1 cellular context compared by ENCODE assay signal in the genomic region with DNA sequence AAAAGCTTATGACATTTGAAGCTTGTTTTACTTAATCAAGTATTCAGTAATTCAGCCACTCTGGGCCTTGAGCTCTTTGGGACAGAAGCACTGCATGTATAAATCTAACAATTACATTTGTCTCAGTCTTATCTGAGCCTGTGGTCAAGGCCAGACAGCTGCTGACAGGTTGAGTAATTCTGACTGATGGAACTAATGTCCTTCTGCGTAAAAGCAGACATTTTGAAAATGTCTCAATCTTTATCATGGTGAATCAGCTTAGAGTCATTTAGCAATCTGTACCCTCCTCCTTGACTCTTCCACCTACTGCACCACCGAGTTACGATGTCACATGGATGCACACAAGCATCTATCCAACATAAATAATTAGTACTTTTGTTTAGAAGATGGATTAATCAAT.
A peak's percentile ranks its signal among the peaks of the same experiment; 100 is the strongest.
TF ChIP-seq lines count a peak whose summit lies in the region.

No MANE protein-coding gene starts in this region.

TF ChIP-seq in HEK293, 187 proteins besides CTCF, POLR2A, EP300 and RAD21 (continued from another document and continues in another):
- TF ChIP-seq, protein P1, sequence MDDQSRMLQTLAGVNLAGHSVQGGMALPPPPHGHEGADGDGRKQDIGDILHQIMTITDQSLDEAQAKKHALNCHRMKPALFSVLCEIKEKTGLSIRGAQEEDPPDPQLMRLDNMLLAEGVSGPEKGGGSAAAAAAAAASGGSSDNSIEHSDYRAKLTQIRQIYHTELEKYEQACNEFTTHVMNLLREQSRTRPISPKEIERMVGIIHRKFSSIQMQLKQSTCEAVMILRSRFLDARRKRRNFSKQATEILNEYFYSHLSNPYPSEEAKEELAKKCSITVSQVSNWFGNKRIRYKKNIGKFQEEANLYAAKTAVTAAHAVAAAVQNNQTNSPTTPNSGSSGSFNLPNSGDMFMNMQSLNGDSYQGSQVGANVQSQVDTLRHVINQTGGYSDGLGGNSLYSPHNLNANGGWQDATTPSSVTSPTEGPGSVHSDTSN (CRISPR knock-in tag; IDR thresholded peaks at IDR 0.05) = peak; percentile 48; the same call in 1 of the 2 replicates
- TF ChIP-seq AEBP2 (tag by site-specific recombination; IDR thresholded peaks at IDR 0.05; ENCODE audit: borderline replicate concordance) = no peak
- TF ChIP-seq KLF8 (tag by site-specific recombination; IDR thresholded peaks at IDR 0.05) = peak; percentile 60
- TF ChIP-seq ZNF629 (tag by site-specific recombination; IDR thresholded peaks at IDR 0.05) = peak; percentile 92
- TF ChIP-seq ZNF16 (tag by site-specific recombination; IDR thresholded peaks at IDR 0.05; ENCODE audit: low read depth) = no peak
- TF ChIP-seq ZNF157 (tag by site-specific recombination; IDR thresholded peaks at IDR 0.05) = no peak
- no peak for TF ChIP-seq EGR2 (tag by site-specific recombination; IDR thresholded peaks at IDR 0.05; ENCODE audit: low read depth)
- TF ChIP-seq ZNF600 (tag by site-specific recombination; IDR thresholded peaks at IDR 0.05) = no peak
- no peak for TF ChIP-seq SETDB1 (IDR thresholded peaks at IDR 0.05; ENCODE audit: insufficient read length, low read length)
- TF ChIP-seq ZNF692 (tag by site-specific recombination; IDR thresholded peaks at IDR 0.05) = no peak
- no peak for TF ChIP-seq ZNF585B (tag by site-specific recombination; IDR thresholded peaks at IDR 0.05)
- TF ChIP-seq ZNF155 (tag by site-specific recombination; IDR thresholded peaks at IDR 0.05) = no peak
- TF ChIP-seq ZNF529 (tag by site-specific recombination; IDR thresholded peaks at IDR 0.05; ENCODE audit: insufficient replicate concordance) = no peak
- no peak for TF ChIP-seq ZNF837 (tag by site-specific recombination; IDR thresholded peaks at IDR 0.05)
- no peak; the same call in 1 of the 2 replicates for TF ChIP-seq MYNN (tag by site-specific recombination; IDR thresholded peaks at IDR 0.05; ENCODE audit: borderline replicate concordance)
- TF ChIP-seq ZNF211 (tag by site-specific recombination; IDR thresholded peaks at IDR 0.05; ENCODE audit: low read depth) = no peak
- TF ChIP-seq ZNF214 (tag by site-specific recombination; IDR thresholded peaks at IDR 0.05; ENCODE audit: borderline replicate concordance) = no peak
- no peak for TF ChIP-seq ZNF121 (tag by site-specific recombination; IDR thresholded peaks at IDR 0.05)
- TF ChIP-seq ZNF830 (tag by site-specific recombination; IDR thresholded peaks at IDR 0.05; ENCODE audit: low read depth) = no peak
- no peak for TF ChIP-seq ZNF175 (tag by site-specific recombination; IDR thresholded peaks at IDR 0.05)
- TF ChIP-seq ZNF26 (tag by site-specific recombination; IDR thresholded peaks at IDR 0.05) = no peak
- TF ChIP-seq ZNF596 (tag by site-specific recombination; IDR thresholded peaks at IDR 0.05) = peak; percentile 49; the same call in 1 of the 2 replicates
- peak; percentile 74 for TF ChIP-seq ZNF366 (tag by site-specific recombination; conservative IDR thresholded peaks at IDR 0.05)
- TF ChIP-seq, protein P2, sequence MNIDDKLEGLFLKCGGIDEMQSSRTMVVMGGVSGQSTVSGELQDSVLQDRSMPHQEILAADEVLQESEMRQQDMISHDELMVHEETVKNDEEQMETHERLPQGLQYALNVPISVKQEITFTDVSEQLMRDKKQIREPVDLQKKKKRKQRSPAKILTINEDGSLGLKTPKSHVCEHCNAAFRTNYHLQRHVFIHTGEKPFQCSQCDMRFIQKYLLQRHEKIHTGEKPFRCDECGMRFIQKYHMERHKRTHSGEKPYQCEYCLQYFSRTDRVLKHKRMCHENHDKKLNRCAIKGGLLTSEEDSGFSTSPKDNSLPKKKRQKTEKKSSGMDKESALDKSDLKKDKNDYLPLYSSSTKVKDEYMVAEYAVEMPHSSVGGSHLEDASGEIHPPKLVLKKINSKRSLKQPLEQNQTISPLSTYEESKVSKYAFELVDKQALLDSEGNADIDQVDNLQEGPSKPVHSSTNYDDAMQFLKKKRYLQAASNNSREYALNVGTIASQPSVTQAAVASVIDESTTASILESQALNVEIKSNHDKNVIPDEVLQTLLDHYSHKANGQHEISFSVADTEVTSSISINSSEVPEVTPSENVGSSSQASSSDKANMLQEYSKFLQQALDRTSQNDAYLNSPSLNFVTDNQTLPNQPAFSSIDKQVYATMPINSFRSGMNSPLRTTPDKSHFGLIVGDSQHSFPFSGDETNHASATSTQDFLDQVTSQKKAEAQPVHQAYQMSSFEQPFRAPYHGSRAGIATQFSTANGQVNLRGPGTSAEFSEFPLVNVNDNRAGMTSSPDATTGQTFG (tag by site-specific recombination; IDR thresholded peaks at IDR 0.05; ENCODE audit: borderline replicate concordance) = no peak
- TF ChIP-seq, protein P3, sequence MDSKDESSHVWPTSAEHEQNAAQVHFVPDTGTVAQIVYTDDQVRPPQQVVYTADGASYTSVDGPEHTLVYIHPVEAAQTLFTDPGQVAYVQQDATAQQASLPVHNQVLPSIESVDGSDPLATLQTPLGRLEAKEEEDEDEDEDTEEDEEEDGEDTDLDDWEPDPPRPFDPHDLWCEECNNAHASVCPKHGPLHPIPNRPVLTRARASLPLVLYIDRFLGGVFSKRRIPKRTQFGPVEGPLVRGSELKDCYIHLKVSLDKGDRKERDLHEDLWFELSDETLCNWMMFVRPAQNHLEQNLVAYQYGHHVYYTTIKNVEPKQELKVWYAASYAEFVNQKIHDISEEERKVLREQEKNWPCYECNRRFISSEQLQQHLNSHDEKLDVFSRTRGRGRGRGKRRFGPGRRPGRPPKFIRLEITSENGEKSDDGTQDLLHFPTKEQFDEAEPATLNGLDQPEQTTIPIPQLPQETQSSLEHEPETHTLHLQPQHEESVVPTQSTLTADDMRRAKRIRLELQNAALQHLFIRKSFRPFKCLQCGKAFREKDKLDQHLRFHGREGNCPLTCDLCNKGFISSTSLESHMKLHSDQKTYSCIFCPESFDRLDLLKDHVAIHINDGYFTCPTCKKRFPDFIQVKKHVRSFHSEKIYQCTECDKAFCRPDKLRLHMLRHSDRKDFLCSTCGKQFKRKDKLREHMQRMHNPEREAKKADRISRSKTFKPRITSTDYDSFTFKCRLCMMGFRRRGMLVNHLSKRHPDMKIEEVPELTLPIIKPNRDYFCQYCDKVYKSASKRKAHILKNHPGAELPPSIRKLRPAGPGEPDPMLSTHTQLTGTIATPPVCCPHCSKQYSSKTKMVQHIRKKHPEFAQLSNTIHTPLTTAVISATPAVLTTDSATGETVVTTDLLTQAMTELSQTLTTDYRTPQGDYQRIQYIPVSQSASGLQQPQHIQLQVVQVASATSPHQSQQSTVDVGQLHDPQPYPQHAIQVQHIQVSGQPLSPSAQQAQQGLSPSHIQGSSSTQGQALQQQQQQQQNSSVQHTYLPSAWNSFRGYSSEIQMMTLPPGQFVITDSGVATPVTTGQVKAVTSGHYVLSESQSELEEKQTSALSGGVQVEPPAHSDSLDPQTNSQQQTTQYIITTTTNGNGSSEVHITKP (tag by site-specific recombination; IDR thresholded peaks at IDR 0.05) = 0 out of 2 replicates have a peak, but pooled peaks have one; percentile 21
- TF ChIP-seq KLF10 (tag by site-specific recombination; IDR thresholded peaks at IDR 0.05) = peak; percentile 64; the same call in 1 of the 2 replicates
- TF ChIP-seq, protein P4, sequence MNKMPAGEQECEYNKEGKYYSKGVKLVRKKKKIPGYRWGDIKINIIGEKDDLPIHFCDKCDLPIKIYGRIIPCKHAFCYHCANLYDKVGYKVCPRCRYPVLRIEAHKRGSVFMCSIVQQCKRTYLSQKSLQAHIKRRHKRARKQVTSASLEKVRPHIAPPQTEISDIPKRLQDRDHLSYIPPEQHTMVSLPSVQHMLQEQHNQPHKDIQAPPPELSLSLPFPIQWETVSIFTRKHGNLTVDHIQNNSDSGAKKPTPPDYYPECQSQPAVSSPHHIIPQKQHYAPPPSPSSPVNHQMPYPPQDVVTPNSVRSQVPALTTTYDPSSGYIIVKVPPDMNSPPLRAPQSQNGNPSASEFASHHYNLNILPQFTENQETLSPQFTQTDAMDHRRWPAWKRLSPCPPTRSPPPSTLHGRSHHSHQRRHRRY (tag by site-specific recombination; IDR thresholded peaks at IDR 0.05) = no peak
- TF ChIP-seq GFI1B (tag by site-specific recombination; IDR thresholded peaks at IDR 0.05) = peak; percentile 79
- TF ChIP-seq ZNF350 (tag by site-specific recombination; IDR thresholded peaks at IDR 0.05) = no peak
- no peak for TF ChIP-seq ZBTB48 (tag by site-specific recombination; IDR thresholded peaks at IDR 0.05)
- TF ChIP-seq KLF16 (tag by site-specific recombination; IDR thresholded peaks at IDR 0.05) = no peak
- no peak for TF ChIP-seq ZNF701 (tag by site-specific recombination; IDR thresholded peaks at IDR 0.05)
- no peak for TF ChIP-seq ZNF544 (tag by site-specific recombination; IDR thresholded peaks at IDR 0.05)
- TF ChIP-seq ZNF146 (tag by site-specific recombination; IDR thresholded peaks at IDR 0.05) = no peak
- no peak for TF ChIP-seq SP3 (tag by site-specific recombination; IDR thresholded peaks at IDR 0.05)
- no peak for TF ChIP-seq ZNF791 (tag by site-specific recombination; IDR thresholded peaks at IDR 0.05)
- TF ChIP-seq ZNF48 (tag by site-specific recombination; IDR thresholded peaks at IDR 0.05) = no peak
- no peak for TF ChIP-seq REPIN1 (tag by site-specific recombination; IDR thresholded peaks at IDR 0.05; ENCODE audit: low read depth)
- 0 out of 2 replicates have a peak, but pooled peaks have one; percentile 73 for TF ChIP-seq ZNF580 (tag by site-specific recombination; IDR thresholded peaks at IDR 0.05)
- TF ChIP-seq ZNF843 (tag by site-specific recombination; IDR thresholded peaks at IDR 0.05) = peak; percentile 98
- TF ChIP-seq ZNF518A (tag by site-specific recombination; conservative IDR thresholded peaks at IDR 0.05; ENCODE audit: low read depth) = peak; percentile 37; the same call in 1 of the 2 replicates
- no peak for TF ChIP-seq ZNF140 (tag by site-specific recombination; IDR thresholded peaks at IDR 0.05)
